Comparison of ENCODE assay signal across 8 cellular contexts in the genomic region with DNA sequence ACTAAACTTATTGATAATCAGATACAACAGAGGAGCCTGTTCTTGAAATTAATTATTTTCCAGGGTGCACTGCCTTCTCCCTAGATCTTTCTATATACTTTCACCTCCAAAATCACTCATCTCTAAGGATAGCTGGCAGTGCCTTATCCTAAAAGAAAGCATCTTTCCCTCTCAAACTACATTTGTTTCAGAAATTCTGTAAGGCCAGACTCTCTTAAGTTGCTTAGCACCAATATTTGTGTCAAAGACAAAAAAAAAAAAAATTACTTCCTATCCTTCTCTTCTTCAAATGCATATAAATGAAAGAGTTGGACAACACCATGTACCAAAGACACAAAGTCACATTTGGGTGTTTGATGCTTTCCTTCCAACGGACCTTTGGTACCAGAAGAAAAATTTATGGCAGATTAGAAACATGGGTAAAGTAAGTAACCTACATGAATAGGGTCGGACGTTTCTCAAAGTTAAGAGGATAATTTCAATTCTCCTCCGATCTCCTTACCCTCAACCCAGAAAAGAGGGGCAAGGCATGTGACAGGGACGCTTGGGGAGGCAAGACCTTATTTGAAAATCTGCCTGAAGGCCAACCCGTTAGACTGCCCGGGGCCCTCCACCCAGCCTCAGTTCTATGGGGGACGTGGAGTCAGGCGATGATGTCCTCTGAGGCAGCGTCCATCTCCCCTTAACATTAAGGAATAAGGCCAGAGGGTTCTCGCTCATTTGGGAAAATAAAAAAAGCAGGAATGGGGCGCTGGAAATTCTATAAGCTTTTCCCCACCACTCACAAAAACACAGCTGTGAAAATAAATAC.
DNase-seq lines count a peak whose midpoint lies in the region; ATAC-seq and TF ChIP-seq lines count a peak whose summit lies in the region.

No MANE protein-coding gene starts in this region.

- DNase-seq in NCI-H1417 (lab: John Stamatoyannopoulos, UW) (peak in 2 of 3 experiments; percentile 57 to 66), NCI-H1417 treated with DMSO at 0.1 percent for 48 hours (lab: John Stamatoyannopoulos, UW) (no peak), activated B cell treated with CpG ODN at 0.5 μM for 24 hours (no peak), glomerular visceral epithelial cell (ENCODE audit: extremely low spot score) (peak; percentile 39), pons (ENCODE audit: low spot score) (no peak), NCI-H2196 treated with DMSO at 0.1 percent for 48 hours (lab: John Stamatoyannopoulos, UW; ENCODE audit: unreplicated experiment) (no peak)
- peak in 1 of 2 donors; percentile 73 for DNase-seq in stimulated activated effector memory CD8-positive, alpha-beta T cell treated with anti-CD3 and anti-CD28 coated beads, Interleukin-12 subunit alpha, Interleukin-12 subunit beta, amount 100 ng/mL, for 72 hours (ENCODE audit: low spot score in 2 of 2)

- peaks cover 66% of the 10 kb centered on the region for H3K4me1 Mint-ChIP-seq in activated B cell treated with CpG ODN at 0.5 μM for 24 hours
- H3K4me1 Mint-ChIP-seq in stimulated activated effector memory CD8-positive, alpha-beta T cell treated with anti-CD3 and anti-CD28 coated beads, Interleukin-12 subunit alpha, Interleukin-12 subunit beta, amount 100 ng/mL, for 72 hours = peaks cover 49% of the 10 kb centered on the region

- no peak for TF ChIP-seq CTCF in activated B cell treated with CpG ODN at 0.5 μM for 24 hours (IDR thresholded peaks at IDR 0.05)

- CTCF ChIA-PET in activated B cell treated with CpG ODN at 0.5 μM for 24 hours (lab: Charles Lee) = interaction anchor here (0.8 to 5.7 kb wide), 16 partner anchors 10 to 255 kb away, joined by 3 to 33 read pairs (median 4); no protein-coding TSS in a partner anchor

- H3K4me3 Mint-ChIP-seq in activated B cell treated with CpG ODN at 0.5 μM for 24 hours = peak overlapping the region; percentile 99
- peak overlapping the region; percentile 84 for H3K4me3 Mint-ChIP-seq in stimulated activated effector memory CD8-positive, alpha-beta T cell treated with anti-CD3 and anti-CD28 coated beads, Interleukin-12 subunit alpha, Interleukin-12 subunit beta, amount 100 ng/mL, for 72 hours

- no peaks in the 10 kb centered on the region for H3K9me3 Mint-ChIP-seq in activated B cell treated with CpG ODN at 0.5 μM for 24 hours
- H3K9me3 Mint-ChIP-seq in stimulated activated effector memory CD8-positive, alpha-beta T cell treated with anti-CD3 and anti-CD28 coated beads, Interleukin-12 subunit alpha, Interleukin-12 subunit beta, amount 100 ng/mL, for 72 hours = no peaks in the 10 kb centered on the region

- intact Hi-C loops in activated B cell treated with CpG ODN at 0.5 μM for 24 hours (cut with micrococcal nuclease) = loop anchor here (1.0 to 5.0 kb wide), 5 partner anchors 109 to 349 kb away; no protein-coding TSS in a partner anchor

- H3K36me3 Mint-ChIP-seq in activated B cell treated with CpG ODN at 0.5 μM for 24 hours (ENCODE audit: low read depth) = peaks cover 52% of the 10 kb centered on the region
- peaks cover 81% of the 10 kb centered on the region for H3K36me3 Mint-ChIP-seq in stimulated activated effector memory CD8-positive, alpha-beta T cell treated with anti-CD3 and anti-CD28 coated beads, Interleukin-12 subunit alpha, Interleukin-12 subunit beta, amount 100 ng/mL, for 72 hours

- no peak for ATAC-seq in activated B cell treated with CpG ODN at 0.5 μM for 24 hours (ENCODE audit: low read depth)
- no peak for ATAC-seq in stimulated activated effector memory CD8-positive, alpha-beta T cell treated with anti-CD3 and anti-CD28 coated beads, Interleukin-12 subunit alpha, Interleukin-12 subunit beta, amount 100 ng/mL, for 72 hours
- ATAC-seq in HG03520 (IDR thresholded peaks at IDR 0.05; ENCODE audit: unreplicated experiment) = no peak

- no peaks in the 10 kb centered on the region for H3K27me3 Mint-ChIP-seq in activated B cell treated with CpG ODN at 0.5 μM for 24 hours

- POLR2A ChIA-PET in activated B cell treated with CpG ODN at 0.5 μM for 24 hours (lab: Charles Lee) = interaction anchor here (0.5 to 12.7 kb wide), 30 partner anchors 12 to 236 kb away, joined by 3 to 283 read pairs (median 7); a partner anchor contains a TSS

- peak overlapping the region; percentile 97 for H3K27ac Mint-ChIP-seq in activated B cell treated with CpG ODN at 0.5 μM for 24 hours
- H3K27ac Mint-ChIP-seq in stimulated activated effector memory CD8-positive, alpha-beta T cell treated with anti-CD3 and anti-CD28 coated beads, Interleukin-12 subunit alpha, Interleukin-12 subunit beta, amount 100 ng/mL, for 72 hours = peak overlapping the region; percentile 96

Comparison
In these comparisons a context has a peak if more than half of its experiments do, and no peak if none do; other contexts are left out.
1. DNase-seq: peak in NCI-H1417 (2 of 3) and glomerular visceral epithelial cell (single experiment); none in NCI-H1417 treated with DMSO at 0.1 percent for 48 hours (single experiment), activated B cell treated with CpG ODN at 0.5 μM for 24 hours (single experiment), pons (single experiment) and NCI-H2196 treated with DMSO at 0.1 percent for 48 hours (single experiment).